15 cellular contexts compared by ENCODE assay signal in the genomic region with DNA sequence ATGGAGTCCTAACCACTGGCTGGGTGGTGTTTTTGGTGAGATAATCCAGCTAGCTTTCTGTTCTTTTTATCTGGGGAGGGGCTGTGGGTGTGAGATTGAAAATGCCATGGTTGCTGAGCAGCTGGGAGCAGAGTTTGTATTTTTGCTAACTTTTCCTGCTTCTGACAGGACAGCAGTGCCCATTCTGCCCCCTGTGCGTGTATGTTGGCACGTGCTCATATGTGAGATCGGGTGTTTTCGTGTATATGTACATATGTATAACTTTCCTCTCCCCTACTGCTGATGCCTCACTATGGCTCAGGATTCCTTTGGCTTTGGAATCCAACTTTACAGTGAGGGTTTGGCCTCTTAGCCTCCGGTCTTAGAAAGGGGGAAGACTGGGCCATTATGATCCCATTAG. TPM values are rescaled to one million over a fixed set of nuclear protein-coding genes. Genes with fewer than 3 reads are reported as not detected.
DNase-seq lines count a peak whose midpoint lies in the region; ATAC-seq and FAIRE-seq lines count a peak whose summit lies in the region.
"Had no signal": no experiment of that assay in that cellular context is flagged by ENCODE, and none has a peak within 500 bp of the region (broad histone marks: within the 10 kb centered on the region; RNA-seq: fewer than 3 reads in every experiment).

No MANE protein-coding gene starts in this region.

- H3K27me3 Mint-ChIP-seq in stimulated activated memory B cell treated with anti-CD40 and anti-IgM and Interleukin-4, amounts not matched to agents 10 μg/mL and 1 μg/mL and 100 μg/mL, for 72 hours: no peaks in the 10 kb centered on the region
- no peaks in the 10 kb centered on the region for H3K27me3 Mint-ChIP-seq in activated T-helper 2 cell treated with anti-CD3 and anti-CD28 coated beads, Interferon-gamma antibody, Interleukin-2, Interleukin-4, amounts not matched to agents 10 μg/mL and 5 μg/mL and 100 μg/mL, durations not matched to agents 14 hours and 24 hours and 36 hours (ENCODE audit: low read depth)
- H3K27me3 Mint-ChIP-seq: activated naive CD4-positive, alpha-beta T cell treated with anti-CD3 and anti-CD28 coated beads, Interleukin-2, amount 50 U/mL, for 24 hours had no signal

- no peak overlapping the region for H3K4me3 Mint-ChIP-seq in stimulated activated memory B cell treated with anti-CD40 and anti-IgM and Interleukin-4, amounts not matched to agents 10 μg/mL and 1 μg/mL and 100 μg/mL, for 72 hours
- no peak overlapping the region for H3K4me3 Mint-ChIP-seq in activated T-helper 2 cell treated with anti-CD3 and anti-CD28 coated beads, Interferon-gamma antibody, Interleukin-2, Interleukin-4, amounts not matched to agents 10 μg/mL and 5 μg/mL and 100 μg/mL, durations not matched to agents 14 hours and 24 hours and 36 hours (ENCODE audit: low read depth)
- H3K4me3 Mint-ChIP-seq: activated naive CD4-positive, alpha-beta T cell treated with anti-CD3 and anti-CD28 coated beads, Interleukin-2, amount 50 U/mL, for 24 hours had no signal

- no peaks in the 10 kb centered on the region for H3K27me3 ChIP-seq in HUES6 (ENCODE audit: control insufficient read depth, insufficient read depth, low read length)
- no peaks in the 10 kb centered on the region for H3K27me3 ChIP-seq in small intestine (ENCODE audit: control insufficient read depth in 2 of 2, insufficient read depth in 2 of 2, low read length in 2 of 2)
- H3K27me3 ChIP-seq: brain microvascular endothelial cell had no signal

- peaks cover 21% of the 10 kb centered on the region for H3K4me1 Mint-ChIP-seq in stimulated activated memory B cell treated with anti-CD40 and anti-IgM and Interleukin-4, amounts not matched to agents 10 μg/mL and 1 μg/mL and 100 μg/mL, for 72 hours
- H3K4me1 Mint-ChIP-seq in activated T-helper 2 cell treated with anti-CD3 and anti-CD28 coated beads, Interferon-gamma antibody, Interleukin-2, Interleukin-4, amounts not matched to agents 10 μg/mL and 5 μg/mL and 100 μg/mL, durations not matched to agents 14 hours and 24 hours and 36 hours (ENCODE audit: low read depth): peaks cover 3% of the 10 kb centered on the region

- H3K4me3 ChIP-seq in HUES6 (ENCODE audit: low read depth, low read length): peak overlapping the region; percentile 24; the same call in 1 of the 2 replicates
- H3K4me3 ChIP-seq in small intestine (ENCODE audit: low read depth in 1 of 2, low read length in 2 of 2): no peak overlapping the region

- peaks cover 47% of the 10 kb centered on the region for H3K4me1 ChIP-seq in HUES6 (ENCODE audit: control insufficient read depth, insufficient read depth, low read length)
- H3K4me1 ChIP-seq in small intestine (ENCODE audit: control insufficient read depth in 2 of 2, insufficient read depth in 1 of 2, low read depth in 1 of 2, low read length in 1 of 2): peaks cover 0 to 9% of the 10 kb centered on the region in 2 donors

- H3K27ac ChIP-seq in HUES6 (ENCODE audit: low read depth, low read length) (no peak overlapping the region), small intestine (ENCODE audit: low read depth in 1 of 2, low read length in 1 of 2) (peak overlapping the region in 1 of 2 donors; percentile 29)
- H3K27ac ChIP-seq: brain microvascular endothelial cell, RWPE1 had no signal

- intact Hi-C loops in activated T-helper 2 cell treated with anti-CD3 and anti-CD28 coated beads, Interferon-gamma antibody, Interleukin-2, Interleukin-4, amounts not matched to agents 10 μg/mL and 5 μg/mL and 100 μg/mL, durations not matched to agents 14 hours and 24 hours and 36 hours (cut with micrococcal nuclease): no loop called here

- H3K9ac ChIP-seq in HUES6 (ENCODE audit: low read length): no peak overlapping the region

- FAIRE-seq in small intestine (lab: Jason Lieb, UNC): no peak
- FAIRE-seq: endometrium, GM12892 had no signal

- H3K27ac Mint-ChIP-seq in stimulated activated memory B cell treated with anti-CD40 and anti-IgM and Interleukin-4, amounts not matched to agents 10 μg/mL and 1 μg/mL and 100 μg/mL, for 72 hours: peak overlapping the region; percentile 57
- no peak overlapping the region for H3K27ac Mint-ChIP-seq in activated T-helper 2 cell treated with anti-CD3 and anti-CD28 coated beads, Interferon-gamma antibody, Interleukin-2, Interleukin-4, amounts not matched to agents 10 μg/mL and 5 μg/mL and 100 μg/mL, durations not matched to agents 14 hours and 24 hours and 36 hours
- H3K27ac Mint-ChIP-seq: activated naive CD4-positive, alpha-beta T cell treated with anti-CD3 and anti-CD28 coated beads, Interleukin-2, amount 50 U/mL, for 24 hours had no signal

- no peaks in the 10 kb centered on the region for H3K9me3 ChIP-seq in HUES6 (ENCODE audit: control insufficient read depth, insufficient read depth, low read depth, low read length)
- H3K9me3 ChIP-seq in small intestine (ENCODE audit: control insufficient read depth, low read depth): no peaks in the 10 kb centered on the region

- no peak for ATAC-seq in stimulated activated memory B cell treated with anti-CD40 and anti-IgM and Interleukin-4, amounts not matched to agents 10 μg/mL and 1 μg/mL and 100 μg/mL, for 72 hours

- H3K9me3 Mint-ChIP-seq in stimulated activated memory B cell treated with anti-CD40 and anti-IgM and Interleukin-4, amounts not matched to agents 10 μg/mL and 1 μg/mL and 100 μg/mL, for 72 hours: no peaks in the 10 kb centered on the region
- no peaks in the 10 kb centered on the region for H3K9me3 Mint-ChIP-seq in activated T-helper 2 cell treated with anti-CD3 and anti-CD28 coated beads, Interferon-gamma antibody, Interleukin-2, Interleukin-4, amounts not matched to agents 10 μg/mL and 5 μg/mL and 100 μg/mL, durations not matched to agents 14 hours and 24 hours and 36 hours
- H3K9me3 Mint-ChIP-seq: activated naive CD4-positive, alpha-beta T cell treated with anti-CD3 and anti-CD28 coated beads, Interleukin-2, amount 50 U/mL, for 24 hours had no signal

- DNase-seq in dermis blood vessel endothelial cell (peak; percentile 46), lung microvascular endothelial cell (ENCODE audit: low read depth in 2 of 2) (peak; percentile 49 to 57), hippocampal formation (lab: John Stamatoyannopoulos, UW) (no peak), small intestine (no peak), iPS-NIHi7 (ENCODE audit: extremely low spot score) (no peak)
- no peak for DNase-seq in activated T-helper 2 cell treated with anti-CD3 and anti-CD28 coated beads, Interferon-gamma antibody, Interleukin-2, Interleukin-4, amounts not matched to agents 10 μg/mL and 5 μg/mL and 100 μg/mL, durations not matched to agents 14 hours and 24 hours and 36 hours (ENCODE audit: low spot score)
- DNase-seq: brain microvascular endothelial cell; NCI-H1436; stimulated activated CD4-positive, alpha-beta T cell treated with anti-CD3 and anti-CD28 coated beads, Interleukin-12 subunit alpha, Interleukin-12 subunit beta, amount 100 ng/mL, for 4 hours had no signal

- H3K36me3 Mint-ChIP-seq in stimulated activated memory B cell treated with anti-CD40 and anti-IgM and Interleukin-4, amounts not matched to agents 10 μg/mL and 1 μg/mL and 100 μg/mL, for 72 hours: no peaks in the 10 kb centered on the region
- no peaks in the 10 kb centered on the region for H3K36me3 Mint-ChIP-seq in activated T-helper 2 cell treated with anti-CD3 and anti-CD28 coated beads, Interferon-gamma antibody, Interleukin-2, Interleukin-4, amounts not matched to agents 10 μg/mL and 5 μg/mL and 100 μg/mL, durations not matched to agents 14 hours and 24 hours and 36 hours (ENCODE audit: low read depth)
- H3K36me3 Mint-ChIP-seq: activated naive CD4-positive, alpha-beta T cell treated with anti-CD3 and anti-CD28 coated beads, Interleukin-2, amount 50 U/mL, for 24 hours had no signal

- H3K36me3 ChIP-seq in HUES6 (ENCODE audit: control insufficient read depth, insufficient read depth, low read length) (no peaks in the 10 kb centered on the region), small intestine (ENCODE audit: control insufficient read depth in 2 of 2, insufficient read depth in 2 of 2, low read length in 2 of 2) (no peaks in the 10 kb centered on the region)
- H3K36me3 ChIP-seq: brain microvascular endothelial cell had no signal

- WGBS in small intestine, 3 donors: 88 to 93% (median 92%) methylated on average over 5 of the region's 5 CpGs

RNA-seq across cellular contexts. Expression of gene RGS3, which starts 38.3 kb away (rescaled TPM):
- 294 and 415 TPM in 2 replicates for total RNA-seq in dermis blood vessel endothelial cell
- total RNA-seq in lung microvascular endothelial cell: 126 and 198 TPM in 2 replicates
- 56.2 and 64.2 TPM in 2 replicates for total RNA-seq in activated T-helper 2 cell treated with anti-CD3 and anti-CD28 coated beads, Interferon-gamma antibody, Interleukin-2, Interleukin-4, amounts not matched to agents 10 μg/mL and 5 μg/mL and 100 μg/mL, durations not matched to agents 14 hours and 24 hours and 36 hours
- polyA plus RNA-seq in small intestine: 10 to 100 TPM; 23.0 to 37.0 (median 27.6) TPM

Comparison
In these comparisons a context has a peak if more than half of its experiments do, and no peak if none do; other contexts are left out.
1. DNase-seq: peak in dermis blood vessel endothelial cell (single experiment) and lung microvascular endothelial cell (2 of 2); none in hippocampal formation (0 of 2), activated T-helper 2 cell treated with anti-CD3 and anti-CD28 coated beads, Interferon-gamma antibody, Interleukin-2, Interleukin-4, amounts not matched to agents 10 μg/mL and 5 μg/mL and 100 μg/mL, durations not matched to agents 14 hours and 24 hours and 36 hours (single experiment), small intestine (single experiment) and iPS-NIHi7 (single experiment).